In the genomic region with DNA sequence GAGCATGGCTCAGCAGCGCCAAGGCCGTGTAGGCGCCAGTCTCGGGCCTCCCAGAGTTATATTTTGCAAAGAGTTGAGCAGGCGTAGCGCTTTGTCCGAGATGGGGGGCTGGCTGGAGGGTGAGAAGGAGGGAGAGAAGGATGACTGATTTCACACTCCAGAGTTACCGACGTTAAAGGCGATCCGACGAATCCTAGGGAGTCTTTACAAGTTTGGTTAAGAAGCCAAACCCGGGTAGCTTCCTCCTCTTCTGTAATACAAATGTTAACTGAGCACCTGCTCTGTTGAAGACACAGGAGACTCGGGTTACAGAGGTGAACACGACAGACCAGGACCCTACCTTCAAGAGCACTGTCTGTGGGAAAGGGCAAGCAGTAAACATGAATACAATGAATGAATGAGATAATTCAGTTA, we compare ENCODE assay signal across 7 cellular contexts. TPM values are rescaled to one million over a fixed set of nuclear protein-coding genes. Genes with fewer than 3 reads are reported as not detected.
A peak's percentile ranks its signal among the peaks of the same experiment; 100 is the strongest.
DNase-seq lines count a peak whose midpoint lies in the region; ATAC-seq and TF ChIP-seq lines count a peak whose summit lies in the region.

No MANE protein-coding gene starts in this region.

- ATAC-seq in GM19467 (IDR thresholded peaks at IDR 0.05; ENCODE audit: unreplicated experiment) (peak; percentile 0), HG02870 (IDR thresholded peaks at IDR 0.05; ENCODE audit: unreplicated experiment) (no peak)

- 0 out of 2 replicates have a peak, but pooled peaks cover 4% of the 10 kb centered on the region for H3K36me3 ChIP-seq in PC-9 (ENCODE audit: low read depth)

- POLR2A ChIA-PET in PC-9 (lab: Charles Lee; ENCODE audit: unreplicated experiment) = interaction anchor here (0.7 kb wide), 3 partner anchors 28 to 92 kb away, joined by 6 to 15 read pairs (median 8); no protein-coding TSS in a partner anchor

- BruUV-seq in PC-9 (replicated peaks; lab: Mats Ljungman, UMichigan) = TSS peak; percentile 46

- DNase-seq in PC-9 (peak in 1 of 2 experiments; percentile 45), fibroblast of mammary gland (ENCODE audit: low read depth) (no peak), erythroblast (lab: John Stamatoyannopoulos, UW) (no peak), globus pallidus (ENCODE audit: low spot score) (no peak)

- H3K4me3 ChIP-seq in PC-9 (peak overlapping the region; percentile 88), fibroblast of mammary gland (ENCODE audit: control insufficient read depth, low read depth, low read length) (peak overlapping the region; percentile 72), skin epidermis (peak overlapping the region; percentile 45 to 79 (median 57))

- peaks cover 16% of the 10 kb centered on the region for H3K4me1 ChIP-seq in PC-9 (replicated peaks; ENCODE audit: insufficient read depth)

- peaks cover 49% of the 10 kb centered on the region for H3K79me2 ChIP-seq in PC-9 (ENCODE audit: low read depth)

- H3K27ac ChIP-seq in PC-9 (0 out of 2 replicates have a peak overlapping the region, but pooled peaks have one; percentile 42), skin epidermis (peak overlapping the region in 20 of 21 experiments; percentile 94 to 100 (median 99))

- H3K9me3 ChIP-seq in PC-9 (ENCODE audit: insufficient read depth, low read depth) = no peaks in the 10 kb centered on the region

- H3K4me2 ChIP-seq in PC-9 = peak overlapping the region; percentile 88

- TF ChIP-seq CTCF in PC-9 (conservative IDR thresholded peaks at IDR 0.05) (no peak), fibroblast of mammary gland (conservative IDR thresholded peaks at IDR 0.05; ENCODE audit: control insufficient read depth, insufficient read depth, low read depth, low read length) (no peak)

- TF ChIP-seq POLR2A in erythroblast (IDR thresholded peaks at IDR 0.05; ENCODE audit: low read length) = no peak

- H2AFZ ChIP-seq in PC-9 = 0 out of 2 replicates have a peak overlapping the region, but pooled peaks have one; percentile 50

- intact Hi-C loops in PC-9 (cut with micrococcal nuclease; ENCODE audit: unreplicated experiment) = loop anchor here (1.0 to 5.0 kb wide), 8 partner anchors 40 to 223 kb away; a partner anchor contains a TSS

- H3K27me3 ChIP-seq in PC-9 (ENCODE audit: insufficient read depth, low read depth) = no peaks in the 10 kb centered on the region

- peaks cover 18% of the 10 kb centered on the region for H4K20me1 ChIP-seq in PC-9 (ENCODE audit: insufficient read depth)

- H3K9me2 ChIP-seq in PC-9 (ENCODE audit: insufficient read depth) = no peaks in the 10 kb centered on the region

- CTCF ChIA-PET in PC-9 (lab: Charles Lee) = interaction anchor here (0.6 to 0.7 kb wide), 3 partner anchors 48 to 130 kb away, joined by 3 to 13 read pairs (median 9); a partner anchor contains a TSS

- no peaks in the 10 kb centered on the region for H3F3A ChIP-seq in PC-9 (ENCODE audit: insufficient read depth, low read depth)

RNA-seq across cellular contexts. Expression of a gene that starts 0.8 kb away (rescaled TPM):
- 149 and 166 TPM in 2 replicates for total RNA-seq in PC-9 (2021)

RNA-seq across cellular contexts. Expression of a gene that starts 3.7 kb away (rescaled TPM):
- not detected in 2 replicates for total RNA-seq in PC-9 (2021)

RNA-seq across cellular contexts. Expression of a gene that starts 5.5 kb away (rescaled TPM):
- total RNA-seq in PC-9 (2021) = 50.6 and 54.0 TPM in 2 replicates

RNA-seq across cellular contexts. Expression of a gene that starts 40.1 kb away (rescaled TPM):
- 31.9 and 53.4 TPM in 2 replicates for total RNA-seq in PC-9 (2021)

RNA-seq across cellular contexts. Expression of a gene that starts 45.7 kb away (rescaled TPM):
- 15.2 and 23.2 TPM in 2 replicates for total RNA-seq in PC-9 (2021)
